Comparison of ENCODE assay signal across 19 cellular contexts in the genomic region with DNA sequence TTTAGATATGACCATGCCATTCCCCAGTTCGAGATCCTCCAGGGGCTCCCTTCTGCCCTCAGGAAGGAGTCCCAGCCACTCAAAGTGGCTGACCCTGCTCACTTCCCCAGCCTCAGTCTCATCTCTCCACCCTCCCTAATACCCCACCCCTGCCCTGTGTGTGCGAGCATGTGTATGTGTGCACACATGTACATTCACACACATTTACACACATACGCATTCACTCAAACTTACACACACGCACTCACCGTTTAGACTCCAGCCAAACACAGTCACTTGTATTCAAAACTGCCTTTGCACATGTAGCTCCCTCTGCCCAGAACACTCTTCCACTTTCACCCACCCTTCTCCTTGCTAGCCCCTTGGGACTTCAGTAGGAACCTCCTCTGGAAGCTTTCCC. TPM values are rescaled to one million over a fixed set of nuclear protein-coding genes. Genes with fewer than 3 reads are reported as not detected.
DNase-seq lines count a peak whose midpoint lies in the region; ATAC-seq, FAIRE-seq and TF ChIP-seq lines count a peak whose summit lies in the region.
"Had no signal": no experiment of that assay in that cellular context is flagged by ENCODE, and none has a peak within 500 bp of the region (broad histone marks: within the 10 kb centered on the region; RNA-seq: fewer than 3 reads in every experiment).

No MANE protein-coding gene starts in this region.

- H3K27ac Mint-ChIP-seq in activated naive CD8-positive, alpha-beta T cell: peak overlapping the region; percentile 2
- H3K27ac Mint-ChIP-seq in activated naive CD8-positive, alpha-beta T cell treated with anti-CD3 and anti-CD28 coated beads, Interleukin-2, amount 50 U/mL, for 24 hours: no peak overlapping the region
- peak overlapping the region; percentile 56 for H3K27ac Mint-ChIP-seq in activated T-helper 1 cell treated with anti-CD3 and anti-CD28 coated beads, Interleukin-12 subunit alpha, Interleukin-12 subunit beta, Interleukin-2, Interleukin-4 antibody, amounts not matched to agents 30 ng/mL and 10 ng/mL and 1 ng/mL, durations not matched to agents 14 hours and 24 hours and 36 hours
- H3K27ac Mint-ChIP-seq in neural crest cell (ENCODE audit: unreplicated experiment): peak overlapping the region; percentile 25
- H3K27ac Mint-ChIP-seq in CD8-positive, alpha-beta T cell: no peak overlapping the region
- H3K27ac Mint-ChIP-seq: H9 had no signal

- H3K36me3 Mint-ChIP-seq in activated naive CD8-positive, alpha-beta T cell: no peaks in the 10 kb centered on the region
- no peaks in the 10 kb centered on the region for H3K36me3 Mint-ChIP-seq in activated naive CD8-positive, alpha-beta T cell treated with anti-CD3 and anti-CD28 coated beads, Interleukin-2, amount 50 U/mL, for 24 hours (ENCODE audit: low read depth)
- no peaks in the 10 kb centered on the region for H3K36me3 Mint-ChIP-seq in activated T-helper 1 cell treated with anti-CD3 and anti-CD28 coated beads, Interleukin-12 subunit alpha, Interleukin-12 subunit beta, Interleukin-2, Interleukin-4 antibody, amounts not matched to agents 30 ng/mL and 10 ng/mL and 1 ng/mL, durations not matched to agents 14 hours and 24 hours and 36 hours (ENCODE audit: low read depth)
- H3K36me3 Mint-ChIP-seq in neural crest cell (ENCODE audit: low read depth): no peaks in the 10 kb centered on the region
- H3K36me3 Mint-ChIP-seq in CD8-positive, alpha-beta T cell: no peaks in the 10 kb centered on the region
- H3K36me3 Mint-ChIP-seq: CD4-positive, CD25-positive, alpha-beta regulatory T cell had no signal

- ATAC-seq in activated naive CD8-positive, alpha-beta T cell treated with anti-CD3 and anti-CD28 coated beads, Interleukin-2, amount 50 U/mL, for 24 hours: no peak
- no peak for ATAC-seq in GM21825 (IDR thresholded peaks at IDR 0.05; ENCODE audit: unreplicated experiment)
- ATAC-seq in CD8-positive, alpha-beta T cell: no peak
- no peak for ATAC-seq in HG03139 (IDR thresholded peaks at IDR 0.05; ENCODE audit: unreplicated experiment)
- ATAC-seq: HepG2 had no signal

- POLR2A ChIA-PET in CD8-positive, alpha-beta T cell (lab: Charles Lee): no interaction called here

- intact Hi-C loops in activated T-helper 1 cell treated with anti-CD3 and anti-CD28 coated beads, Interleukin-12 subunit alpha, Interleukin-12 subunit beta, Interleukin-2, Interleukin-4 antibody, amounts not matched to agents 30 ng/mL and 10 ng/mL and 1 ng/mL, durations not matched to agents 14 hours and 24 hours and 36 hours (cut with micrococcal nuclease): no loop called here
- intact Hi-C loops in CD8-positive, alpha-beta T cell (cut with DNase I, micrococcal nuclease): no loop called here

- TF ChIP-seq CTCF in bronchial epithelial cell (IDR thresholded peaks at IDR 0.05; ENCODE audit: insufficient read depth, low read length, severe bottlenecking): no peak
- TF ChIP-seq CTCF in neural crest cell (conservative IDR thresholded peaks at IDR 0.05): no peak
- TF ChIP-seq CTCF in CD8-positive, alpha-beta T cell (IDR thresholded peaks at IDR 0.05): no peak

- H3K36me3 ChIP-seq in bronchial epithelial cell (ENCODE audit: control insufficient read depth, insufficient read depth, low read length): no peaks in the 10 kb centered on the region
- H3K36me3 ChIP-seq in CD8-positive, alpha-beta T cell (ENCODE audit: insufficient read depth, low read length): no peaks in the 10 kb centered on the region
- H3K36me3 ChIP-seq: BLaER1 treated with 17β-estradiol and CSF1 and Interleukin-3, amounts not matched to agents 10 nM and 100 nM had no signal

- CTCF ChIA-PET in CD8-positive, alpha-beta T cell (lab: Charles Lee): interaction anchor here (1.2 kb wide), 1 partner anchor 20 kb away, joined by 3 read pairs; no protein-coding TSS in a partner anchor

- no peaks in the 10 kb centered on the region for H3K9me3 ChIP-seq in CD8-positive, alpha-beta T cell (ENCODE audit: low read length)

- no peaks in the 10 kb centered on the region for H3K27me3 Mint-ChIP-seq in activated naive CD8-positive, alpha-beta T cell
- peaks cover 2% of the 10 kb centered on the region for H3K27me3 Mint-ChIP-seq in activated naive CD8-positive, alpha-beta T cell treated with anti-CD3 and anti-CD28 coated beads, Interleukin-2, amount 50 U/mL, for 24 hours
- H3K27me3 Mint-ChIP-seq in activated T-helper 1 cell treated with anti-CD3 and anti-CD28 coated beads, Interleukin-12 subunit alpha, Interleukin-12 subunit beta, Interleukin-2, Interleukin-4 antibody, amounts not matched to agents 30 ng/mL and 10 ng/mL and 1 ng/mL, durations not matched to agents 14 hours and 24 hours and 36 hours (ENCODE audit: insufficient read depth): peaks cover 2% of the 10 kb centered on the region
- peaks cover 3% of the 10 kb centered on the region for H3K27me3 Mint-ChIP-seq in neural crest cell (ENCODE audit: low read depth)
- no peaks in the 10 kb centered on the region for H3K27me3 Mint-ChIP-seq in CD8-positive, alpha-beta T cell (ENCODE audit: low read depth)
- H3K27me3 Mint-ChIP-seq: CD4-positive, CD25-positive, alpha-beta regulatory T cell had no signal

- no peaks in the 10 kb centered on the region for H3K4me1 ChIP-seq in CD8-positive, alpha-beta T cell (ENCODE audit: insufficient read depth, low read length)

- H3K9me3 Mint-ChIP-seq in activated naive CD8-positive, alpha-beta T cell (ENCODE audit: low read depth): no peaks in the 10 kb centered on the region
- no peaks in the 10 kb centered on the region for H3K9me3 Mint-ChIP-seq in activated naive CD8-positive, alpha-beta T cell treated with anti-CD3 and anti-CD28 coated beads, Interleukin-2, amount 50 U/mL, for 24 hours
- no peaks in the 10 kb centered on the region for H3K9me3 Mint-ChIP-seq in activated T-helper 1 cell treated with anti-CD3 and anti-CD28 coated beads, Interleukin-12 subunit alpha, Interleukin-12 subunit beta, Interleukin-2, Interleukin-4 antibody, amounts not matched to agents 30 ng/mL and 10 ng/mL and 1 ng/mL, durations not matched to agents 14 hours and 24 hours and 36 hours
- H3K9me3 Mint-ChIP-seq in neural crest cell: peaks cover 3% of the 10 kb centered on the region
- H3K9me3 Mint-ChIP-seq in CD8-positive, alpha-beta T cell: no peaks in the 10 kb centered on the region
- H3K9me3 Mint-ChIP-seq: CD4-positive, CD25-positive, alpha-beta regulatory T cell; H9 had no signal

- H3K27ac ChIP-seq in CD8-positive, alpha-beta T cell (ENCODE audit: low read depth, low read length): no peak overlapping the region
- H3K27ac ChIP-seq: BLaER1 treated with 17β-estradiol and CSF1 and Interleukin-3, amounts not matched to agents 10 nM and 100 nM had no signal

- peaks cover 11% of the 10 kb centered on the region for H3K4me1 Mint-ChIP-seq in activated naive CD8-positive, alpha-beta T cell (ENCODE audit: low read depth)
- H3K4me1 Mint-ChIP-seq in activated naive CD8-positive, alpha-beta T cell treated with anti-CD3 and anti-CD28 coated beads, Interleukin-2, amount 50 U/mL, for 24 hours: peaks cover 24% of the 10 kb centered on the region
- peaks cover 32% of the 10 kb centered on the region for H3K4me1 Mint-ChIP-seq in activated T-helper 1 cell treated with anti-CD3 and anti-CD28 coated beads, Interleukin-12 subunit alpha, Interleukin-12 subunit beta, Interleukin-2, Interleukin-4 antibody, amounts not matched to agents 30 ng/mL and 10 ng/mL and 1 ng/mL, durations not matched to agents 14 hours and 24 hours and 36 hours (ENCODE audit: low read depth)
- H3K4me1 Mint-ChIP-seq in neural crest cell: no peaks in the 10 kb centered on the region
- H3K4me1 Mint-ChIP-seq in CD8-positive, alpha-beta T cell (ENCODE audit: low read depth): no peaks in the 10 kb centered on the region
- H3K4me1 Mint-ChIP-seq: H9 had no signal

- no peak for DNase-seq in activated naive CD8-positive, alpha-beta T cell treated with anti-CD3 and anti-CD28 coated beads, Interleukin-2, amount 50 U/mL, for 24 hours
- no peak for DNase-seq in activated T-helper 1 cell treated with anti-CD3 and anti-CD28 coated beads, Interleukin-12 subunit alpha, Interleukin-12 subunit beta, Interleukin-2, Interleukin-4 antibody, amounts not matched to agents 30 ng/mL and 10 ng/mL and 1 ng/mL, durations not matched to agents 14 hours and 24 hours and 36 hours (ENCODE audit: low spot score)
- DNase-seq in bronchial epithelial cell (ENCODE audit: low read depth) (no peak), neural crest cell (ENCODE audit: low read depth, low spot score) (no peak)
- no peak for DNase-seq in CD8-positive, alpha-beta T cell
- DNase-seq: ACHN; CD4-positive, CD25-positive, alpha-beta regulatory T cell; DMS79; GOT3; H9 had no signal

- no peak overlapping the region for H3K4me3 ChIP-seq in bronchial epithelial cell (ENCODE audit: low read depth, low read length)
- no peak overlapping the region for H3K4me3 ChIP-seq in CD8-positive, alpha-beta T cell (ENCODE audit: low read depth, low read length)
- H3K4me3 ChIP-seq: BLaER1 treated with 17β-estradiol and CSF1 and Interleukin-3, amounts not matched to agents 10 nM and 100 nM had no signal

- peak; percentile 68 for FAIRE-seq in bronchial epithelial cell (lab: Jason Lieb, UNC)
- FAIRE-seq: GM12891, HepG2 had no signal

- no peak overlapping the region for H3K4me3 Mint-ChIP-seq in activated naive CD8-positive, alpha-beta T cell
- H3K4me3 Mint-ChIP-seq in activated naive CD8-positive, alpha-beta T cell treated with anti-CD3 and anti-CD28 coated beads, Interleukin-2, amount 50 U/mL, for 24 hours: no peak overlapping the region
- H3K4me3 Mint-ChIP-seq in activated T-helper 1 cell treated with anti-CD3 and anti-CD28 coated beads, Interleukin-12 subunit alpha, Interleukin-12 subunit beta, Interleukin-2, Interleukin-4 antibody, amounts not matched to agents 30 ng/mL and 10 ng/mL and 1 ng/mL, durations not matched to agents 14 hours and 24 hours and 36 hours: no peak overlapping the region
- no peak overlapping the region for H3K4me3 Mint-ChIP-seq in neural crest cell
- H3K4me3 Mint-ChIP-seq in CD8-positive, alpha-beta T cell: no peak overlapping the region
- H3K4me3 Mint-ChIP-seq: CD4-positive, CD25-positive, alpha-beta regulatory T cell; H9 had no signal

- no peaks in the 10 kb centered on the region for H3K27me3 ChIP-seq in bronchial epithelial cell (ENCODE audit: control insufficient read depth, insufficient read depth, low read length)
- H3K27me3 ChIP-seq in CD8-positive, alpha-beta T cell (ENCODE audit: insufficient read depth, low read length): no peaks in the 10 kb centered on the region
- H3K27me3 ChIP-seq: BLaER1 treated with 17β-estradiol and CSF1 and Interleukin-3, amounts not matched to agents 10 nM and 100 nM had no signal

RNA-seq across cellular contexts. Expression of a gene that starts 11.4 kb away (rescaled TPM):
- total RNA-seq in activated T-helper 1 cell treated with anti-CD3 and anti-CD28 coated beads, Interleukin-12 subunit alpha, Interleukin-12 subunit beta, Interleukin-2, Interleukin-4 antibody, amounts not matched to agents 30 ng/mL and 10 ng/mL and 1 ng/mL, durations not matched to agents 14 hours and 24 hours and 36 hours: not detected in 2 replicates
- under 0.01 and 1.4 TPM in 2 replicates for total RNA-seq in bronchial epithelial cell
- not detected in 2 replicates for total RNA-seq in neural crest cell
- not detected for total RNA-seq in CD8-positive, alpha-beta T cell
- total RNA-seq: A172; CD4-positive, CD25-positive, alpha-beta regulatory T cell; G401; H9; HepG2; HT1080 had no signal

RNA-seq across cellular contexts. Expression of a gene that starts 37.1 kb away (rescaled TPM):
- total RNA-seq in activated T-helper 1 cell treated with anti-CD3 and anti-CD28 coated beads, Interleukin-12 subunit alpha, Interleukin-12 subunit beta, Interleukin-2, Interleukin-4 antibody, amounts not matched to agents 30 ng/mL and 10 ng/mL and 1 ng/mL, durations not matched to agents 14 hours and 24 hours and 36 hours: 29.5 and 30.1 TPM in 2 replicates
- total RNA-seq in bronchial epithelial cell: 21.1 and 28.3 TPM in 2 replicates
- total RNA-seq in neural crest cell: 8.3 and 9.3 TPM in 2 replicates
- 10 to 100 TPM; 36.4 to 40.5 TPM for total RNA-seq in CD8-positive, alpha-beta T cell

Comparison
In these comparisons a context has a peak if more than half of its experiments do, and no peak if none do; other contexts are left out.
1. H3K27ac Mint-ChIP-seq: peak in activated naive CD8-positive, alpha-beta T cell (single experiment), activated T-helper 1 cell treated with anti-CD3 and anti-CD28 coated beads, Interleukin-12 subunit alpha, Interleukin-12 subunit beta, Interleukin-2, Interleukin-4 antibody, amounts not matched to agents 30 ng/mL and 10 ng/mL and 1 ng/mL, durations not matched to agents 14 hours and 24 hours and 36 hours (single experiment) and neural crest cell (single experiment); none in activated naive CD8-positive, alpha-beta T cell treated with anti-CD3 and anti-CD28 coated beads, Interleukin-2, amount 50 U/mL, for 24 hours (single experiment) and CD8-positive, alpha-beta T cell (single experiment).